In the genomic region with DNA sequence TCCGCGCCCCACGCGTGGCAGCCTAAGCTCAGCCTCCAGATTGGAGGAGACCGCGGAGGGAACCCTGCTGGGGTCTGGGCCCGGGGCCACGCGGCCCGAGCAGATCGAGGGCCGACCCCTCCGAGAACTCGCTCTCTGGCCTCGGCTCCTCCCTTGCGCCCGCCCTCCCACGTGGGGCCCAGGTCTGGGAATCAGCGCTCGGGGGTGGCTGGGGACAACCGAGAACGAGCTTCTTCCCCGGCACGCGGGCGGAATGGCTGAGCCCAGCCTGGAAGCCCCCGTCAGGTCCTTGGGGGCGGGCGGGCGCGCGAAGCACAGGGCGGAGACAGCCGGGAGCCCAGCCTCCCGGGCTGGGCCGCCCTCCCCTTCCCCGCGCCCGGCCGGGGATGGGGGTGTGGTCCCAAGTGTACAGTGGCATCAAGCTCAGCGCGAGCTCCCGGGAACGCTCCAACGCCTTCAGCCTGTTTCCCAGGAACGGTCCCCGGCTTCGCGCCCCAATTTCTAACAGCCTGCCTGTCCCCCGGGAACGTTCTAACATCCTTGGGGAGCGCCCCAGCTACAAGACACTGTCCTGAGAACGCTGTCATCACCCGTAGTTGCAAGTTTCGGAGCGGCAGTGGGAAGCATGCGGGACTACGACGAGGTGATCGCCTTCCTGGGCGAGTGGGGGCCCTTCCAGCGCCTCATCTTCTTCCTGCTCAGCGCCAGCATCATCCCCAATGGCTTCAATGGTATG, we compare ENCODE assay signal across 8 cellular contexts. TPM values are rescaled to one million over a fixed set of nuclear protein-coding genes. Genes with fewer than 3 reads are reported as not detected.
DNase-seq lines count a peak whose midpoint lies in the region; FAIRE-seq and TF ChIP-seq lines count a peak whose summit lies in the region.

Gene SLC22A4 (plus strand): TSS at position 403 of the 736 bp plus-strand sequence. CDS start 223 bp downstream, at position 626.

- H3K27me3 ChIP-seq in neuronal stem cell (ENCODE audit: control insufficient read depth in 3 of 3, insufficient read depth in 3 of 3, low read depth in 1 of 3, low read length in 3 of 3) (peaks cover 0 to 20% (median 18%) of the 10 kb centered on the region in 3 experiments), subcutaneous abdominal adipose tissue (ENCODE audit: control insufficient read depth in 5 of 5, insufficient read depth in 4 of 5, low read length in 5 of 5) (no peaks in the 10 kb centered on the region)

- H4K91ac ChIP-seq in neuronal stem cell (ENCODE audit: low read depth, low read length, poor library complexity), result peak within 1 kb of the TSS; percentile 6

- H2AFZ ChIP-seq in neuronal stem cell (ENCODE audit: low read length), result peak within 1 kb of the TSS; percentile 93

- peak within 1 kb of the TSS; percentile 58 for H3K23ac ChIP-seq in neuronal stem cell (ENCODE audit: low read depth, low read length, poor library complexity)

- peak within 1 kb of the TSS; percentile 5 for H3K4ac ChIP-seq in neuronal stem cell (ENCODE audit: low read length)

- H3K36me3 ChIP-seq in neuronal stem cell (replicated peaks in 1 of 2; ENCODE audit: control insufficient read depth in 2 of 2, insufficient read depth in 2 of 2, low read length in 2 of 2) (no peaks in the 10 kb centered on the region), subcutaneous abdominal adipose tissue (ENCODE audit: control insufficient read depth in 5 of 5, insufficient read depth in 5 of 5, low read length in 5 of 5) (no peaks in the 10 kb centered on the region)

- intact Hi-C loops in activated naive CD4-positive, alpha-beta T cell treated with anti-CD3 and anti-CD28 coated beads for 36 hours (cut with micrococcal nuclease), result loop anchor here (1.0 to 10.0 kb wide), 10 partner anchors 131 to 759 kb away; partner anchors contain the start of genes CCNI2, FNIP1, GDF9 and RAD50

- H2BK5ac ChIP-seq in neuronal stem cell (ENCODE audit: low read length), result peak within 1 kb of the TSS; percentile 97

- H3K18ac ChIP-seq in neuronal stem cell (ENCODE audit: low read length), result peak within 1 kb of the TSS; percentile 97

- DNase-seq in EH (ENCODE audit: low read depth), result peak; percentile 96
- DNase-seq in GOT3 (lab: John Stamatoyannopoulos, UW), result peak; percentile 97
- no peak for DNase-seq in LNCaP clone FGC (ENCODE audit: low read depth)
- peak; percentile 76 for DNase-seq in SIG-M5 (lab: John Stamatoyannopoulos, UW)
- DNase-seq in activated naive CD4-positive, alpha-beta T cell treated with anti-CD3 and anti-CD28 coated beads for 36 hours, result peak; percentile 91
- peak; percentile 88 to 91 for DNase-seq in frontal cortex (ENCODE audit: low spot score in 2 of 2)
- peak; percentile 88 for DNase-seq in neuronal stem cell (ENCODE audit: low spot score)

- H2BK15ac ChIP-seq in neuronal stem cell (ENCODE audit: low read length), result peak within 1 kb of the TSS; percentile 18

- no peak for FAIRE-seq in frontal cortex (lab: Jason Lieb, UNC)

- peak within 1 kb of the TSS; percentile 51 for H3K14ac ChIP-seq in neuronal stem cell (ENCODE audit: low read length)

- WGBS in neuronal stem cell (ENCODE audit: extremely low coverage in 2 of 2, insufficient read length in 2 of 2, insufficient replicate concordance in 1 of 2), 2 donors, result no CpG with 5 or more reads among the region's 63 CpGs

- H3K4me2 ChIP-seq in neuronal stem cell (ENCODE audit: insufficient read depth, low read length, poor library complexity, severe bottlenecking), result peak within 1 kb of the TSS; percentile 98

- no peak for TF ChIP-seq CTCF in LNCaP clone FGC (IDR thresholded peaks at IDR 0.05; ENCODE audit: control insufficient read depth, extremely low read depth, insufficient read depth)

- H3K36me3 Mint-ChIP-seq in activated naive CD4-positive, alpha-beta T cell treated with anti-CD3 and anti-CD28 coated beads for 36 hours (ENCODE audit: low read depth), result no peaks in the 10 kb centered on the region

- H3K9me3 ChIP-seq in neuronal stem cell (replicated peaks in 1 of 2; ENCODE audit: control insufficient read depth in 2 of 2, insufficient read depth in 1 of 2, low read depth in 1 of 2, low read length in 2 of 2) (no peaks in the 10 kb centered on the region), subcutaneous abdominal adipose tissue (ENCODE audit: control insufficient read depth in 5 of 5, low read length in 5 of 5) (no peaks in the 10 kb centered on the region)

- CTCF ChIA-PET in activated naive CD4-positive, alpha-beta T cell treated with anti-CD3 and anti-CD28 coated beads for 36 hours (lab: Charles Lee), result interaction anchor here (0.6 to 2.1 kb wide), 11 partner anchors 9 to 211 kb away, joined by 3 to 6 read pairs (median 4); partner anchors contain the start of gene SLC22A5

- peaks cover 24% of the 10 kb centered on the region for H3K4me1 Mint-ChIP-seq in activated naive CD4-positive, alpha-beta T cell treated with anti-CD3 and anti-CD28 coated beads for 36 hours (ENCODE audit: low read depth)

- H2BK12ac ChIP-seq in neuronal stem cell (ENCODE audit: low read length), result peak within 1 kb of the TSS; percentile 86

- no peaks in the 10 kb centered on the region for H3K9me3 Mint-ChIP-seq in activated naive CD4-positive, alpha-beta T cell treated with anti-CD3 and anti-CD28 coated beads for 36 hours

- peaks cover 8 to 9% of the 10 kb centered on the region in 2 donors for H3K4me1 ChIP-seq in neuronal stem cell (ENCODE audit: control insufficient read depth in 2 of 2, insufficient read depth in 1 of 2, low read depth in 1 of 2, low read length in 2 of 2)
- H3K4me1 ChIP-seq in subcutaneous abdominal adipose tissue (ENCODE audit: control insufficient read depth in 5 of 5, insufficient read depth in 5 of 5, low read length in 5 of 5), result peaks cover 0 to 32% (median 24%) of the 10 kb centered on the region in 5 donors

- peak within 1 kb of the TSS; percentile 88 for H4K8ac ChIP-seq in neuronal stem cell (ENCODE audit: low read depth, low read length)

- no peak within 1 kb of the TSS for H2AK5ac ChIP-seq in neuronal stem cell (ENCODE audit: low read depth, low read length)

- peak within 1 kb of the TSS; percentile 92 for H3K4me3 Mint-ChIP-seq in activated naive CD4-positive, alpha-beta T cell treated with anti-CD3 and anti-CD28 coated beads for 36 hours

- H2BK120ac ChIP-seq in neuronal stem cell (ENCODE audit: low read depth, low read length), result peak within 1 kb of the TSS; percentile 45

- H3K9ac ChIP-seq in neuronal stem cell (ENCODE audit: low read depth, low read length, poor library complexity) (peak within 1 kb of the TSS; percentile 96), subcutaneous abdominal adipose tissue (ENCODE audit: low read length in 5 of 5) (peak within 1 kb of the TSS; percentile 81 to 89 (median 83))

- H3K27ac ChIP-seq in neuronal stem cell (replicated peaks; ENCODE audit: low read length), result peak within 1 kb of the TSS; percentile 85
- H3K27ac ChIP-seq in subcutaneous abdominal adipose tissue (ENCODE audit: low read depth, low read length), result peak within 1 kb of the TSS; percentile 91

- H3K27ac Mint-ChIP-seq in activated naive CD4-positive, alpha-beta T cell treated with anti-CD3 and anti-CD28 coated beads for 36 hours, result peak within 1 kb of the TSS; percentile 90

- H3K79me1 ChIP-seq in neuronal stem cell (ENCODE audit: low read depth, low read length), result no peaks in the 10 kb centered on the region

- peak within 1 kb of the TSS; percentile 59 for H3K4me3 ChIP-seq in LNCaP clone FGC (ENCODE audit: low read depth, low read length)
- H3K4me3 ChIP-seq in neuronal stem cell (ENCODE audit: low read length in 2 of 2), result peak within 1 kb of the TSS; percentile 60 to 81
- H3K4me3 ChIP-seq in subcutaneous abdominal adipose tissue (ENCODE audit: low read depth in 1 of 5, low read length in 5 of 5), result peak within 1 kb of the TSS; percentile 75 to 81 (median 77)

- peaks cover 14% of the 10 kb centered on the region for H3K27me3 Mint-ChIP-seq in activated naive CD4-positive, alpha-beta T cell treated with anti-CD3 and anti-CD28 coated beads for 36 hours (ENCODE audit: low read depth)

RNA-seq across cellular contexts. Expression of gene SLC22A4, which starts in this region (rescaled TPM):
- total RNA-seq in activated naive CD4-positive, alpha-beta T cell treated with anti-CD3 and anti-CD28 coated beads for 36 hours, result 1 to 10 TPM; 1.9 to 2.0 TPM
- 1.6 TPM for total RNA-seq in frontal cortex
- 0.10 TPM for polyA plus RNA-seq in neuronal stem cell (2013, experiment 1 of 2)
- 0.06 TPM for polyA plus RNA-seq in neuronal stem cell (2013, experiment 2 of 2)
